Comparison of ENCODE assay signal across 19 cellular contexts in genomic region chr19:583968-584239, GRCh38. TPM values are rescaled to one million over a fixed set of nuclear protein-coding genes. Genes with fewer than 3 reads are reported as not detected.
A peak's percentile ranks its signal among the peaks of the same experiment; 100 is the strongest.
DNase-seq lines count a peak whose midpoint lies in the region; ATAC-seq, FAIRE-seq and TF ChIP-seq lines count a peak whose summit lies in the region.
"Had no signal": no experiment of that assay in that cellular context is flagged by ENCODE, and none has a peak within 500 bp of the region (broad histone marks: within the 10 kb centered on the region; RNA-seq: fewer than 3 reads in every experiment).

No MANE protein-coding gene starts in this region.

- SMC1A ChIA-PET in GM12878 (lab: Charles Lee; ENCODE audit: uncharacterized antibody, unreplicated experiment) = interaction anchor here (1.1 kb wide), 1 partner anchor 150 kb away, joined by 3 read pairs; no protein-coding TSS in a partner anchor

- no peak overlapping the region for H3K9ac ChIP-seq in GM12878 (ENCODE audit: control insufficient read depth, insufficient read depth, low read length)
- no peak overlapping the region for H3K9ac ChIP-seq in mesenchymal stem cell (ENCODE audit: low read length)

- no peak overlapping the region for H2BK5ac ChIP-seq in mesenchymal stem cell (ENCODE audit: low read depth, low read length, poor library complexity, severe bottlenecking)

- H4K91ac ChIP-seq in mesenchymal stem cell (ENCODE audit: low read length) = no peak overlapping the region

- BruUV-seq in GM12878 (replicated peaks; lab: Mats Ljungman, UMichigan) = no TSS peak

- no peak overlapping the region for H2BK120ac ChIP-seq in mesenchymal stem cell (ENCODE audit: low read depth, low read length)

- TF ChIP-seq POLR2A in GM19193 (IDR thresholded peaks at IDR 0.05; ENCODE audit: extremely low read depth, insufficient read depth, insufficient read length) = peak; percentile 32
- TF ChIP-seq POLR2A in GM12878 (IDR thresholded peaks at IDR 0.05; ENCODE audit: low read depth, low read length) = peak; percentile 56; the same call in 1 of the 2 replicates

- H3K9me3 ChIP-seq in GM12878 (replicated peaks; ENCODE audit: control insufficient read depth, insufficient read depth, low read length) (no peaks in the 10 kb centered on the region), mesenchymal stem cell (ENCODE audit: control insufficient read depth, low read length) (no peaks in the 10 kb centered on the region)
- H3K9me3 ChIP-seq: MG63, spleen, uterus had no signal

- peaks cover 19% of the 10 kb centered on the region for H3K79me1 ChIP-seq in mesenchymal stem cell (replicated peaks; ENCODE audit: low read length, poor library complexity, severe bottlenecking)

- RAD21 ChIA-PET in GM12878 (lab: Charles Lee; ENCODE audit: unreplicated experiment) = interaction anchor here (1.8 to 2.8 kb wide), 2 partner anchors 9 to 150 kb away, joined by 7 to 11 read pairs; no protein-coding TSS in a partner anchor

- intact Hi-C loops in GM12878 (cut with micrococcal nuclease; ENCODE audit: unreplicated experiment) = no loop called here

- peak overlapping the region in 1 of 2 experiments; percentile 26 for H3K18ac ChIP-seq in mesenchymal stem cell (ENCODE audit: low read depth in 1 of 2, low read length in 2 of 2)

- no peak for TF ChIP-seq CTCF in GM12878 (IDR thresholded peaks at IDR 0.05 in 2 of 3, conservative IDR thresholded peaks at IDR 0.05 in 1 of 3; ENCODE audit: control insufficient read depth in 2 of 3, extremely low read depth in 1 of 3, insufficient read depth in 1 of 3, low read depth in 3 of 3, low read length in 3 of 3)

- H3K27ac ChIP-seq in GM12878 (ENCODE audit: control insufficient read depth, insufficient read depth) (no peak overlapping the region), mesenchymal stem cell (ENCODE audit: low read length, poor library complexity, severe bottlenecking) (no peak overlapping the region)
- H3K27ac ChIP-seq: HL-60, spleen, uterus had no signal

- no peak overlapping the region for H4K8ac ChIP-seq in mesenchymal stem cell (ENCODE audit: low read length)

- no peak overlapping the region for H2BK15ac ChIP-seq in mesenchymal stem cell (ENCODE audit: low read depth, poor library complexity, severe bottlenecking)

- no peaks in the 10 kb centered on the region for H4K20me1 ChIP-seq in GM12878 (ENCODE audit: control insufficient read depth, insufficient read depth)

- no peak overlapping the region for H3K23ac ChIP-seq in mesenchymal stem cell (ENCODE audit: low read length in 2 of 2)

- H2AFZ ChIP-seq in GM12878 (ENCODE audit: control insufficient read depth, low read depth, low read length) (no peak overlapping the region), mesenchymal stem cell (ENCODE audit: low read depth, low read length) (no peak overlapping the region)

- H2AK5ac ChIP-seq in mesenchymal stem cell (ENCODE audit: low read length, severe bottlenecking) = peak overlapping the region; percentile 50

- no peak overlapping the region for H3K4me2 ChIP-seq in GM12878 (ENCODE audit: control insufficient read depth, insufficient read depth)
- no peak overlapping the region for H3K4me2 ChIP-seq in mesenchymal stem cell (ENCODE audit: low read length, poor library complexity, severe bottlenecking)

- no peak overlapping the region for H3K4me3 ChIP-seq in GM12878
- no peak overlapping the region for H3K4me3 ChIP-seq in mesenchymal stem cell (ENCODE audit: insufficient read depth in 1 of 2, low read depth in 1 of 2, low read length in 2 of 2)
- H3K4me3 ChIP-seq: MG63, spleen, uterus had no signal

- H3K27me3 ChIP-seq in GM12878 (replicated peaks in 1 of 2; ENCODE audit: control insufficient read depth in 2 of 2, insufficient read depth in 2 of 2, low read length in 1 of 2) = peaks cover 2 to 4% of the 10 kb centered on the region in 2 experiments; a peak in 3 of 4 replicates
- peaks cover 4 to 9% of the 10 kb centered on the region in 2 experiments for H3K27me3 ChIP-seq in mesenchymal stem cell (ENCODE audit: control insufficient read depth in 1 of 2, insufficient read depth in 1 of 2, low read length in 2 of 2)
- H3K27me3 ChIP-seq: MG63 had no signal

- FAIRE-seq in GM12878 (lab: Jason Lieb, UNC) = no peak

- POLR2A ChIA-PET in GM12878 (lab: Charles Lee) = no interaction called here

- H2BK12ac ChIP-seq in mesenchymal stem cell (ENCODE audit: low read length in 2 of 2) = no peak overlapping the region

- DNase-seq in DMS 273 (lab: John Stamatoyannopoulos, UW; ENCODE audit: unreplicated experiment) (peak; percentile 62), DMS 273 treated with DMSO at 0.1 percent for 48 hours (lab: John Stamatoyannopoulos, UW) (no peak), GM12878 (ENCODE audit: low read depth, low spot score) (no peak), mesenchymal stem cell (no peak)
- no peak for DNase-seq in activated CD4-positive, CD25-positive, alpha-beta regulatory T cell (lab: John Stamatoyannopoulos, UW)
- DNase-seq: amniotic stem cell, DMS79 treated with DMSO at 0.1 percent for 48 hours, NCI-H1436 treated with DMSO at 0.1 percent for 48 hours, NCI-H510A treated with DMSO at 0.1 percent for 48 hours had no signal

- in situ Hi-C loops in GM12878 (cut with MboI) = no loop called here

- no peak for TF ChIP-seq EP300 in GM12878 (IDR thresholded peaks at IDR 0.05; ENCODE audit: borderline replicate concordance in 1 of 2, control insufficient read depth in 1 of 2, low read depth in 2 of 2, low read length in 2 of 2)

- ATAC-seq in GM12878 (peak; percentile 4; the same call in 1 of the 3 replicates), HG03139 (IDR thresholded peaks at IDR 0.05; ENCODE audit: unreplicated experiment) (no peak), HG02763 (IDR thresholded peaks at IDR 0.05; ENCODE audit: unreplicated experiment) (no peak)

- CTCF ChIA-PET in GM12878 (lab: Yijun Ruan, JAX) = interaction anchor here (0.6 to 1.5 kb wide), 7 partner anchors 51 to 153 kb away, joined by 3 to 8 read pairs (median 4); no protein-coding TSS in a partner anchor

- peak overlapping the region in 1 of 2 experiments; percentile 24 for H3K4ac ChIP-seq in mesenchymal stem cell (ENCODE audit: low read depth in 1 of 2, low read length in 2 of 2)

- WGBS in GM12878 (ENCODE audit: insufficient coverage, insufficient replicate concordance, low lambda C conversion rate, missing lambda C conversion rate) = 71% methylated on average over 5 of the region's 5 CpGs
- WGBS in mesenchymal stem cell = 88% methylated on average over 5 of the region's 5 CpGs

- no peaks in the 10 kb centered on the region for H3K4me1 ChIP-seq in GM12878 (ENCODE audit: control insufficient read depth, insufficient read depth, low read length)
- H3K4me1 ChIP-seq in mesenchymal stem cell (ENCODE audit: control insufficient read depth, insufficient read depth, low read depth, low read length) = peaks cover 76% of the 10 kb centered on the region
- H3K4me1 ChIP-seq: uterus had no signal

- TF ChIP-seq RAD21 in GM12878 (IDR thresholded peaks at IDR 0.05; ENCODE audit: insufficient read depth, low read depth, low read length) = no peak

- no peak overlapping the region for H3K14ac ChIP-seq in mesenchymal stem cell (ENCODE audit: low read length in 2 of 2)

- H3K36me3 ChIP-seq in GM12878 (ENCODE audit: control insufficient read depth in 2 of 2, insufficient read depth in 2 of 2, low read length in 1 of 2) = peaks cover 0 to 34% of the 10 kb centered on the region in 2 experiments; a peak in 3 of 4 replicates
- peaks cover 28 to 65% of the 10 kb centered on the region in 2 experiments for H3K36me3 ChIP-seq in mesenchymal stem cell (ENCODE audit: control insufficient read depth in 1 of 2, insufficient read depth in 2 of 2, low read depth in 1 of 2, low read length in 2 of 2)
- H3K36me3 ChIP-seq: uterus had no signal

- H3K79me2 ChIP-seq in GM12878 (ENCODE audit: control insufficient read depth, insufficient read depth, low read length) = peaks cover 6% of the 10 kb centered on the region

RNA-seq across cellular contexts. Expression of gene HCN2, which starts 5.8 kb away (rescaled TPM):
- 0.12 TPM in 1 of 2 replicates, not detected in the other for total RNA-seq in GM12878 (2013; cell fraction: nucleolus; rRNA removed)
- total RNA-seq in GM12878 (2014; rRNA removed) (0.11 TPM in 1 of 2 replicates, not detected in the other), GM12878 (2014; rRNA removed; fragmentation: Illumina TruSeq; extraction: Trizol) (0.04 TPM in 1 of 2 replicates, not detected in the other), GM12878 (2021) (0.45 and 0.54 TPM in 2 replicates)
- polyA plus RNA-seq in GM12878 (2011; ENCODE audit: low read depth) = 0.17 TPM
- polyA plus RNA-seq in GM12878 (2011; rRNA removed) (0.05 TPM in 1 of 2 replicates, not detected in the other), GM12878 (2014; fragmentation: Illumina TruSeq; extraction: Trizol) (0.01 TPM in 1 of 2 replicates, not detected in the other), GM12878 (2014; fragmentation: Nextera tagmentation; extraction: Ambion mirVana) (not detected), GM12878 (2014; rRNA removed) (0.09 and 0.13 TPM in 2 replicates), GM12878 (2016; fragmentation: Nextera tagmentation; extraction: Ambion mirVana) (not detected)
- polyA plus RNA-seq in GM12878 (2011; cell fraction: cytosol; rRNA removed) = 0.03 and 0.10 TPM in 2 replicates
- 0.34 and 0.51 TPM in 2 replicates for polyA plus RNA-seq in GM12878 (2011; cell fraction: nucleus; rRNA removed)
- 0.41 and 0.77 TPM in 2 replicates for polyA plus RNA-seq in GM12878 (2012)
- not detected in 2 replicates for polyA minus RNA-seq in GM12878 (2011; rRNA and poly(A)+ RNA removed)
- not detected in 2 replicates for polyA minus RNA-seq in GM12878 (2011; cell fraction: cytosol; rRNA and poly(A)+ RNA removed)
- polyA minus RNA-seq in GM12878 (2011; cell fraction: nucleus; rRNA and poly(A)+ RNA removed) = 0.12 TPM in 1 of 2 replicates, not detected in the other
- 2.0 TPM for polyA plus RNA-seq in mesenchymal stem cell (2013, experiment 1 of 2)
- polyA plus RNA-seq in mesenchymal stem cell (2013, experiment 2 of 2) = 2.1 TPM
- polyA plus RNA-seq: IgD-negative memory B cell had no signal

RNA-seq across cellular contexts. Expression of gene BSG, which starts 11.5 kb away (rescaled TPM):
- 235 and 258 TPM in 2 replicates for total RNA-seq in GM12878 (2013; cell fraction: nucleolus; rRNA removed)
- total RNA-seq in GM12878 (2014; rRNA removed) = 209 and 247 TPM in 2 replicates
- total RNA-seq in GM12878 (2014; rRNA removed; fragmentation: Illumina TruSeq; extraction: Trizol) = 53.5 and 64.8 TPM in 2 replicates
- total RNA-seq in GM12878 (2021) = 244 and 253 TPM in 2 replicates
- 54.3 TPM for polyA plus RNA-seq in GM12878 (2011; ENCODE audit: low read depth)
- 66.3 and 248 TPM in 2 replicates for polyA plus RNA-seq in GM12878 (2011; rRNA removed)
- 257 and 342 TPM in 2 replicates for polyA plus RNA-seq in GM12878 (2011; cell fraction: cytosol; rRNA removed)
- 260 and 337 TPM in 2 replicates for polyA plus RNA-seq in GM12878 (2011; cell fraction: nucleus; rRNA removed)
- 173 and 195 TPM in 2 replicates for polyA plus RNA-seq in GM12878 (2012)
- 22.1 and 60.8 TPM in 2 replicates for polyA plus RNA-seq in GM12878 (2014; fragmentation: Illumina TruSeq; extraction: Trizol)
- polyA plus RNA-seq in GM12878 (2014; fragmentation: Nextera tagmentation; extraction: Ambion mirVana) = 1 to 10 TPM; 2.8 to 9.5 TPM
- 151 and 202 TPM in 2 replicates for polyA plus RNA-seq in GM12878 (2014; rRNA removed)
- polyA plus RNA-seq in GM12878 (2016; fragmentation: Nextera tagmentation; extraction: Ambion mirVana) = 100 to 1,000 TPM; 288 to 297 TPM
- polyA minus RNA-seq in GM12878 (2011; rRNA and poly(A)+ RNA removed) = 137 and 184 TPM in 2 replicates
- polyA minus RNA-seq in GM12878 (2011; cell fraction: cytosol; rRNA and poly(A)+ RNA removed) = 137 and 151 TPM in 2 replicates
- polyA minus RNA-seq in GM12878 (2011; cell fraction: nucleus; rRNA and poly(A)+ RNA removed) = 45.3 and 89.1 TPM in 2 replicates
- 617 TPM for polyA plus RNA-seq in mesenchymal stem cell (2013, experiment 1 of 2)
- 607 TPM for polyA plus RNA-seq in mesenchymal stem cell (2013, experiment 2 of 2)

RNA-seq across cellular contexts. Expression of gene GZMM, which starts 40.1 kb away (rescaled TPM):
- total RNA-seq in GM12878 (2013; cell fraction: nucleolus; rRNA removed) = not detected in 2 replicates
- total RNA-seq in GM12878 (2014; rRNA removed) = not detected in 2 replicates
- not detected in 2 replicates for total RNA-seq in GM12878 (2014; rRNA removed; fragmentation: Illumina TruSeq; extraction: Trizol)
- 0.23 TPM in 1 of 2 replicates, not detected in the other for total RNA-seq in GM12878 (2021)
- polyA plus RNA-seq in GM12878 (2011; ENCODE audit: low read depth) = not detected
- 0.24 and 0.48 TPM in 2 replicates for polyA plus RNA-seq in GM12878 (2011; rRNA removed)
- 1.4 and 1.6 TPM in 2 replicates for polyA plus RNA-seq in GM12878 (2011; cell fraction: cytosol; rRNA removed)
- polyA plus RNA-seq in GM12878 (2011; cell fraction: nucleus; rRNA removed) = 0.51 and 1.8 TPM in 2 replicates
- not detected in 2 replicates for polyA plus RNA-seq in GM12878 (2012)
- not detected in 2 replicates for polyA plus RNA-seq in GM12878 (2014; fragmentation: Illumina TruSeq; extraction: Trizol)
- not detected for polyA plus RNA-seq in GM12878 (2014; fragmentation: Nextera tagmentation; extraction: Ambion mirVana)
- 0.09 TPM in 2 replicates for polyA plus RNA-seq in GM12878 (2014; rRNA removed)
- polyA plus RNA-seq in GM12878 (2016; fragmentation: Nextera tagmentation; extraction: Ambion mirVana) = not detected
- polyA minus RNA-seq in GM12878 (2011; rRNA and poly(A)+ RNA removed) = 0.98 TPM in 1 of 2 replicates, not detected in the other
- not detected in 2 replicates for polyA minus RNA-seq in GM12878 (2011; cell fraction: cytosol; rRNA and poly(A)+ RNA removed)
- polyA minus RNA-seq in GM12878 (2011; cell fraction: nucleus; rRNA and poly(A)+ RNA removed) = not detected in 2 replicates
- polyA plus RNA-seq in mesenchymal stem cell (2013, experiment 1 of 2) = not detected
- 0.07 TPM for polyA plus RNA-seq in mesenchymal stem cell (2013, experiment 2 of 2)
- total RNA-seq: glomerular endothelial cell, renal cortical epithelial cell had no signal

RNA-seq across cellular contexts. Expression of gene POLRMT, which starts 49.4 kb away (rescaled TPM):
- total RNA-seq in GM12878 (2013; cell fraction: nucleolus; rRNA removed) = 47.3 and 62.5 TPM in 2 replicates
- total RNA-seq in GM12878 (2014; rRNA removed) = 36.5 and 42.8 TPM in 2 replicates
- 22.0 and 22.8 TPM in 2 replicates for total RNA-seq in GM12878 (2014; rRNA removed; fragmentation: Illumina TruSeq; extraction: Trizol)
- total RNA-seq in GM12878 (2021) = 57.6 and 59.8 TPM in 2 replicates
- 24.6 TPM for polyA plus RNA-seq in GM12878 (2011; ENCODE audit: low read depth)
- 16.6 and 54.0 TPM in 2 replicates for polyA plus RNA-seq in GM12878 (2011; rRNA removed)
- polyA plus RNA-seq in GM12878 (2011; cell fraction: cytosol; rRNA removed) = 27.6 and 50.3 TPM in 2 replicates
- polyA plus RNA-seq in GM12878 (2011; cell fraction: nucleus; rRNA removed) = 300 and 345 TPM in 2 replicates
- 36.1 and 38.8 TPM in 2 replicates for polyA plus RNA-seq in GM12878 (2012)
- 7.3 and 30.8 TPM in 2 replicates for polyA plus RNA-seq in GM12878 (2014; fragmentation: Illumina TruSeq; extraction: Trizol)
- polyA plus RNA-seq in GM12878 (2014; fragmentation: Nextera tagmentation; extraction: Ambion mirVana) = 10 to 100 TPM in 1 of 2 experiments, 1 to 10 TPM in 1; 9.9 to 27.9 TPM
- polyA plus RNA-seq in GM12878 (2014; rRNA removed) = 38.4 and 52.6 TPM in 2 replicates
- polyA plus RNA-seq in GM12878 (2016; fragmentation: Nextera tagmentation; extraction: Ambion mirVana) = 10 to 100 TPM; 28.1 to 44.7 TPM
- polyA minus RNA-seq in GM12878 (2011; rRNA and poly(A)+ RNA removed) = 91.7 and 110 TPM in 2 replicates
- polyA minus RNA-seq in GM12878 (2011; cell fraction: cytosol; rRNA and poly(A)+ RNA removed) = 33.9 and 39.2 TPM in 2 replicates
- 50.2 and 63.4 TPM in 2 replicates for polyA minus RNA-seq in GM12878 (2011; cell fraction: nucleus; rRNA and poly(A)+ RNA removed)
- 24.9 TPM for polyA plus RNA-seq in mesenchymal stem cell (2013, experiment 1 of 2)
- 23.7 TPM for polyA plus RNA-seq in mesenchymal stem cell (2013, experiment 2 of 2)

RNA-seq across cellular contexts. Expression of gene CDC34, which starts 52.3 kb away (rescaled TPM):
- 16.2 and 17.0 TPM in 2 replicates for total RNA-seq in GM12878 (2013; cell fraction: nucleolus; rRNA removed)
- total RNA-seq in GM12878 (2014; rRNA removed) (48.9 and 50.5 TPM in 2 replicates), GM12878 (2014; rRNA removed; fragmentation: Illumina TruSeq; extraction: Trizol) (17.6 and 18.5 TPM in 2 replicates), GM12878 (2021) (41.4 and 41.9 TPM in 2 replicates)
- polyA plus RNA-seq in GM12878 (2011; ENCODE audit: low read depth) = 7.5 TPM
- polyA plus RNA-seq in GM12878 (2011; rRNA removed) (14.6 and 38.5 TPM in 2 replicates), GM12878 (2014; fragmentation: Illumina TruSeq; extraction: Trizol) (5.9 and 14.9 TPM in 2 replicates), GM12878 (2014; fragmentation: Nextera tagmentation; extraction: Ambion mirVana) (1 to 10 TPM in 1 of 2 experiments, under 1 TPM in 1; 0.31 to 1.3 TPM), GM12878 (2014; rRNA removed) (43.8 and 49.3 TPM in 2 replicates), GM12878 (2016; fragmentation: Nextera tagmentation; extraction: Ambion mirVana) (10 to 100 TPM in 1 of 2 experiments, 1 to 10 TPM in 1; 6.9 to 41.1 TPM)
- polyA plus RNA-seq in GM12878 (2011; cell fraction: cytosol; rRNA removed) = 36.8 and 52.4 TPM in 2 replicates
- 41.4 and 53.6 TPM in 2 replicates for polyA plus RNA-seq in GM12878 (2011; cell fraction: nucleus; rRNA removed)
- polyA plus RNA-seq in GM12878 (2012) = 22.7 and 23.7 TPM in 2 replicates
- polyA minus RNA-seq in GM12878 (2011; rRNA and poly(A)+ RNA removed) = 10.9 and 19.3 TPM in 2 replicates
- polyA minus RNA-seq in GM12878 (2011; cell fraction: cytosol; rRNA and poly(A)+ RNA removed) = 11.0 and 15.9 TPM in 2 replicates
- polyA minus RNA-seq in GM12878 (2011; cell fraction: nucleus; rRNA and poly(A)+ RNA removed) = 6.5 and 9.4 TPM in 2 replicates
- polyA plus RNA-seq in mesenchymal stem cell (2013, experiment 1 of 2) = 82.8 TPM
- polyA plus RNA-seq in mesenchymal stem cell (2013, experiment 2 of 2) = 82.0 TPM
